In genomic region chr11:23021287-23021863, GRCh38 we compare ENCODE assay signal across 8 cellular contexts.
DNase-seq lines count a peak whose midpoint lies in the region; ATAC-seq and TF ChIP-seq lines count a peak whose summit lies in the region.

No MANE protein-coding gene starts in this region.

- H2BK12ac ChIP-seq in neuronal stem cell (ENCODE audit: low read length): no peak overlapping the region

- no peak overlapping the region for H3K4me2 ChIP-seq in neuronal stem cell (ENCODE audit: insufficient read depth, low read length, poor library complexity, severe bottlenecking)

- no peaks in the 10 kb centered on the region for H3K4me1 ChIP-seq in left ventricle myocardium inferior
- no peaks in the 10 kb centered on the region for H3K4me1 ChIP-seq in neuronal stem cell (ENCODE audit: control insufficient read depth in 2 of 2, insufficient read depth in 1 of 2, low read depth in 1 of 2, low read length in 2 of 2)

- H3K9ac ChIP-seq in neuronal stem cell (ENCODE audit: low read depth, low read length, poor library complexity): no peak overlapping the region

- no peak overlapping the region for H3K27ac ChIP-seq in left ventricle myocardium inferior (replicated peaks)
- H3K27ac ChIP-seq in neuronal stem cell (replicated peaks; ENCODE audit: low read length): no peak overlapping the region

- H3K14ac ChIP-seq in neuronal stem cell (ENCODE audit: low read length): no peak overlapping the region

- WGBS in neuronal stem cell (ENCODE audit: extremely low coverage in 2 of 2, insufficient read length in 2 of 2, insufficient replicate concordance in 1 of 2), 2 donors: no CpG with 5 or more reads among the region's 4 CpGs

- H3K4ac ChIP-seq in neuronal stem cell (ENCODE audit: low read length): no peak overlapping the region

- H3K4me3 ChIP-seq in left ventricle myocardium inferior: no peak overlapping the region
- H3K4me3 ChIP-seq in neuronal stem cell (ENCODE audit: low read length in 2 of 2): no peak overlapping the region

- peak; percentile 63 for TF ChIP-seq CTCF in left ventricle myocardium inferior (IDR thresholded peaks at IDR 0.05; ENCODE audit: borderline replicate concordance)

- H3K18ac ChIP-seq in neuronal stem cell (ENCODE audit: low read length): no peak overlapping the region

- H3K79me1 ChIP-seq in neuronal stem cell (ENCODE audit: low read depth, low read length): no peaks in the 10 kb centered on the region

- H3K27me3 ChIP-seq in left ventricle myocardium inferior (ENCODE audit: low read depth): no peaks in the 10 kb centered on the region
- no peaks in the 10 kb centered on the region for H3K27me3 ChIP-seq in neuronal stem cell (ENCODE audit: control insufficient read depth in 3 of 3, insufficient read depth in 3 of 3, low read depth in 1 of 3, low read length in 3 of 3)

- H3K23ac ChIP-seq in neuronal stem cell (ENCODE audit: low read depth, low read length, poor library complexity): no peak overlapping the region

- ATAC-seq in left ventricle myocardium superior (no peak), HG02588 (IDR thresholded peaks at IDR 0.05; ENCODE audit: unreplicated experiment) (peak; percentile 53)

- no peak overlapping the region for H2BK5ac ChIP-seq in neuronal stem cell (ENCODE audit: low read length)

- H2BK15ac ChIP-seq in neuronal stem cell (ENCODE audit: low read length): no peak overlapping the region

- H2AK5ac ChIP-seq in neuronal stem cell (ENCODE audit: low read depth, low read length): no peak overlapping the region

- H3K9me3 ChIP-seq in left ventricle myocardium inferior (replicated peaks) (no peaks in the 10 kb centered on the region), neuronal stem cell (replicated peaks in 1 of 2; ENCODE audit: control insufficient read depth in 2 of 2, insufficient read depth in 1 of 2, low read depth in 1 of 2, low read length in 2 of 2) (no peaks in the 10 kb centered on the region)

- no peak for DNase-seq in left ventricle myocardium inferior
- DNase-seq in left ventricle myocardium superior: no peak
- peak; percentile 38 for DNase-seq in NCI-H2227 treated with DMSO at 0.1 percent for 48 hours (lab: John Stamatoyannopoulos, UW)
- peak; percentile 80 for DNase-seq in epidermal melanocyte (ENCODE audit: insufficient read length, low spot score)
- peak; percentile 39 for DNase-seq in neuronal stem cell (ENCODE audit: low spot score)
- no peak for DNase-seq in SHP77 (lab: John Stamatoyannopoulos, UW)
- no peak for DNase-seq in NCI-H226

- no peak overlapping the region for H2AFZ ChIP-seq in neuronal stem cell (ENCODE audit: low read length)

- H3K36me3 ChIP-seq in left ventricle myocardium inferior (no peaks in the 10 kb centered on the region), neuronal stem cell (replicated peaks in 1 of 2; ENCODE audit: control insufficient read depth in 2 of 2, insufficient read depth in 2 of 2, low read length in 2 of 2) (no peaks in the 10 kb centered on the region)

- H4K8ac ChIP-seq in neuronal stem cell (ENCODE audit: low read depth, low read length): no peak overlapping the region

- intact Hi-C loops in left ventricle myocardium inferior (cut with micrococcal nuclease) (no loop called here), left ventricle myocardium superior (cut with micrococcal nuclease) (no loop called here)

- no peak overlapping the region for H2BK120ac ChIP-seq in neuronal stem cell (ENCODE audit: low read depth, low read length)

- no peak overlapping the region for H4K91ac ChIP-seq in neuronal stem cell (ENCODE audit: low read depth, low read length, poor library complexity)

Comparison
In these comparisons a context has a peak if more than half of its experiments do, and no peak if none do; other contexts are left out.
1. DNase-seq: peak in NCI-H2227 treated with DMSO at 0.1 percent for 48 hours (single experiment), epidermal melanocyte (single experiment) and neuronal stem cell (single experiment); none in left ventricle myocardium inferior (single experiment), left ventricle myocardium superior (single experiment), SHP77 (0 of 2) and NCI-H226 (single experiment).